8 cellular contexts compared by ENCODE assay signal in the genomic region with DNA sequence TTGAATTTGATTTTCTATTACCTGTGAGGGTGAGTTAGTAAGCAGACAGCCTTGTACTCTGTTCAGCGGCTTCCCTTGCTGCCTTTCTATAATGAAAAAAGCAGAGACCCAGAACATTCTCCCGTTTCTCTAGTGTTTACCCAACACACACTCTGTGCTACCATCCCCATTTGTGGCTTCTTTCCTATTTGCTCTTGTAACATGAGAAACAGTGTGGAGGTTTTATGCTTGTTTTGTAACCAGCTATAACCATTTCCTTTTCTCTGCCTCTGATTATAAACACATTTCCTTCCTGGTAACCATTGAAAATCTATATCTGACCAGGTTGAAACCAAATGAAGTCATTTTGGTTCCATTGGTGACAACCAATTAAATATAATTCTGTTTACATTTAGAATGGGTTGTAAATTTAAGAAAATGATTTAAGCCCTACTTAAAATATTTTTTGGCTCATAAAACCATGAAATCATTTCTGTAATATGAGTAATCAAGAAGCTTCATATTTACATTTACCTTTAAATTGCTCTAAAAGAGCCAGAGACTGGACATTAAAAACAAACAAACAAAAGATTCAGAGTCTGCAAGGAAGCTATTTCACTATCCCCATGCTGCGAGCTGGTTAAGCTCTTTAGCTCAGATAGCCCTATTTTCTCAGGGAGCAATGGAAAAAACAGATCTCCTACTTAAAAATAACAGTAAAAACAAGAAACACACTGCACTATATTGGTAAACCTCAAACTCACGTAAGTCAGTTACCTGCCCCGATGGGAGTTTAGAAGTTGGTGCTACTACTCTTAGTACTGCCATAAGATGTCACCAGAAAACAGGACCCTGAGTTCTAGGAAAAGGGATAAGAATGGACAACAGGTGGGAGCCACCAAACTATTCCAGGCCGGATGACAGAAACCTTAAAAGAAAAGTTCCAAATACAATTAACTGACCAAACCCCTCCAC.
DNase-seq lines count a peak whose midpoint lies in the region; ATAC-seq, FAIRE-seq and TF ChIP-seq lines count a peak whose summit lies in the region.

No MANE protein-coding gene starts in this region.

- TF ChIP-seq CTCF in 22Rv1 (IDR thresholded peaks at IDR 0.05): no peak
- no peak for TF ChIP-seq CTCF in stomach (IDR thresholded peaks at IDR 0.05)

- no peak overlapping the region for H3K4me3 ChIP-seq in stomach

- no peaks in the 10 kb centered on the region for H3K27me3 ChIP-seq in stomach

- TF ChIP-seq EP300 in stomach (IDR thresholded peaks at IDR 0.05): no peak

- TF ChIP-seq POLR2A in stomach (IDR thresholded peaks at IDR 0.05) (no peak), H54 (IDR thresholded peaks at IDR 0.05; ENCODE audit: low read depth, low read length) (no peak)

- H3K4me1 ChIP-seq in stomach: peaks cover 0 to 30% (median 16%) of the 10 kb centered on the region in 4 donors

- FAIRE-seq in H54 (lab: Jason Lieb, UNC): no peak

- H3K36me3 ChIP-seq in stomach: no peaks in the 10 kb centered on the region

- peak overlapping the region; percentile 90 for H3K27ac ChIP-seq in 22Rv1
- H3K27ac ChIP-seq in stomach: peak overlapping the region in 4 of 5 donors; percentile 21 to 70 (median 61)

- intact Hi-C loops in stomach (cut with DNase I; ENCODE audit: low total_unique reads): no loop called here

- H3K9me3 ChIP-seq in stomach: no peaks in the 10 kb centered on the region

- DNase-seq in NCI-H2196 treated with DMSO at 0.1 percent for 48 hours (lab: John Stamatoyannopoulos, UW; ENCODE audit: unreplicated experiment) (peak; percentile 88), fibroblast of gingiva (ENCODE audit: low read depth) (peak; percentile 82), stomach (no peak), H54 (ENCODE audit: insufficient read length, low spot score) (no peak)
- no peak for DNase-seq in stimulated activated naive CD4-positive, alpha-beta T cell treated with Interleukin-2 at 50 U/mL for 16 hours (lab: John Stamatoyannopoulos, UW)

- ATAC-seq in GM21619 (IDR thresholded peaks at IDR 0.05; ENCODE audit: unreplicated experiment): peak; percentile 29
- ATAC-seq in HG02610 (IDR thresholded peaks at IDR 0.05; ENCODE audit: unreplicated experiment): no peak

- 51 to 62% (median 61%) methylated on average over 6 of the region's 6 CpGs for WGBS in stomach, 5 donors

Comparison
In these comparisons a context has a peak if more than half of its experiments do, and no peak if none do; other contexts are left out.
1. DNase-seq: peak in NCI-H2196 treated with DMSO at 0.1 percent for 48 hours (single experiment) and fibroblast of gingiva (single experiment); none in stomach (single experiment), stimulated activated naive CD4-positive, alpha-beta T cell treated with Interleukin-2 at 50 U/mL for 16 hours (single experiment) and H54 (single experiment).